ENCODE assay signal across 29 cellular contexts in the genomic region with DNA sequence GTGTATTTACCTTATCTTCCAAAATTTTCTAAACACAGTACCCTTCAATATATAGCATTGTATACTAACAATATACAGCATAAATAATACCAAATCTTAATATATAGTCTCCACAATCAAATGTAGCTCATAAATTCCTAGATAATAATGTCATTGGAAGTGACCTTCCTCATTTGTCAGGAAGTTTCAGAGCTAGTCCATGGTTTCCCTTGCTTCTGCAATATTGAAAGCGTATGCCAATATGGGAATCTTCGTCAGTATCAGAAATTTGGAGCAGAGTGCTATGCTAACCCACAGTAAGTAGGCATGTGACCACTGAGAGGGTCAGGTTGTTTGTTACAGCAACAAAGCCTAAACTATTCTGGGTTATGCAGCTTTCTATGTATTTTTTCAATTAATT.
"Had no signal": no experiment of that assay in that cellular context is flagged by ENCODE, and none has a peak within 500 bp of the region (broad histone marks: within the 10 kb centered on the region; RNA-seq: fewer than 3 reads in every experiment).

No MANE protein-coding gene starts in this region.

- H3K27ac ChIP-seq: colonic mucosa, coronary artery, dorsolateral prefrontal cortex, epithelial cell of prostate, esophagus muscularis mucosa, esophagus squamous epithelium, foreskin keratinocyte, gastroesophageal sphincter, heart left ventricle, heart right ventricle, hepatocyte had no signal

- H3K4me1 Mint-ChIP-seq: endodermal cell had no signal

- H3K27me3 Mint-ChIP-seq: dendritic cell treated with granulocyte-macrophage colony-stimulating factor and Interleukin-4, amounts not matched to agents 40 ng/mL and 50 ng/mL, for 4 days; effector memory CD8-positive, alpha-beta T cell had no signal

- H3K79me2 ChIP-seq: hepatocyte had no signal

- H3K36me3 ChIP-seq: colonic mucosa, esophagus muscularis mucosa, esophagus squamous epithelium, gastroesophageal sphincter, heart left ventricle, heart right ventricle had no signal

- H3K27me3 ChIP-seq: colonic mucosa, dorsolateral prefrontal cortex, esophagus muscularis mucosa, esophagus squamous epithelium, foreskin keratinocyte, gastroesophageal sphincter, heart left ventricle, heart right ventricle, hepatocyte had no signal

- ATAC-seq: effector memory CD8-positive, alpha-beta T cell; esophagus mucosa; foreskin keratinocyte; gastroesophageal sphincter; heart left ventricle; heart right ventricle had no signal

- H3K9me3 ChIP-seq: colonic mucosa, esophagus muscularis mucosa, gastroesophageal sphincter, heart left ventricle had no signal

- H3K4me3 ChIP-seq: colonic mucosa, coronary artery, dorsolateral prefrontal cortex, esophagus muscularis mucosa, esophagus squamous epithelium, gastroesophageal sphincter, heart left ventricle, heart right ventricle, hepatocyte had no signal

- H3K4me2 ChIP-seq: hepatocyte had no signal

- DNase-seq: colonic mucosa; cortex of kidney; dermis blood vessel endothelial cell; dorsolateral prefrontal cortex; effector CD4-positive, alpha-beta T cell; effector CD8-positive, alpha-beta T cell; effector memory CD4-positive, alpha-beta T cell; effector memory CD8-positive, alpha-beta T cell; endodermal cell; erythroblast; esophagus squamous epithelium; foreskin fibroblast; foreskin keratinocyte; foreskin melanocyte; glutamatergic neuron; head of caudate nucleus; heart left ventricle; heart right ventricle had no signal

- H3K9me3 Mint-ChIP-seq: dendritic cell treated with granulocyte-macrophage colony-stimulating factor and Interleukin-4, amounts not matched to agents 40 ng/mL and 50 ng/mL, for 4 days; endodermal cell had no signal

- H2AFZ ChIP-seq: hepatocyte had no signal

- H3K4me1 ChIP-seq: colonic mucosa, esophagus muscularis mucosa, esophagus squamous epithelium, foreskin keratinocyte, gastroesophageal sphincter, heart left ventricle, heart right ventricle had no signal

- H3K4me3 Mint-ChIP-seq: dendritic cell treated with granulocyte-macrophage colony-stimulating factor and Interleukin-4, amounts not matched to agents 40 ng/mL and 50 ng/mL, for 4 days; effector memory CD8-positive, alpha-beta T cell; endodermal cell had no signal

- H3K27ac Mint-ChIP-seq: dendritic cell treated with granulocyte-macrophage colony-stimulating factor and Interleukin-4, amounts not matched to agents 40 ng/mL and 50 ng/mL, for 4 days; effector memory CD8-positive, alpha-beta T cell; endodermal cell had no signal

- FAIRE-seq: colon, endometrium, endothelial cell of umbilical vein, frontal cortex had no signal
